In the genomic region with DNA sequence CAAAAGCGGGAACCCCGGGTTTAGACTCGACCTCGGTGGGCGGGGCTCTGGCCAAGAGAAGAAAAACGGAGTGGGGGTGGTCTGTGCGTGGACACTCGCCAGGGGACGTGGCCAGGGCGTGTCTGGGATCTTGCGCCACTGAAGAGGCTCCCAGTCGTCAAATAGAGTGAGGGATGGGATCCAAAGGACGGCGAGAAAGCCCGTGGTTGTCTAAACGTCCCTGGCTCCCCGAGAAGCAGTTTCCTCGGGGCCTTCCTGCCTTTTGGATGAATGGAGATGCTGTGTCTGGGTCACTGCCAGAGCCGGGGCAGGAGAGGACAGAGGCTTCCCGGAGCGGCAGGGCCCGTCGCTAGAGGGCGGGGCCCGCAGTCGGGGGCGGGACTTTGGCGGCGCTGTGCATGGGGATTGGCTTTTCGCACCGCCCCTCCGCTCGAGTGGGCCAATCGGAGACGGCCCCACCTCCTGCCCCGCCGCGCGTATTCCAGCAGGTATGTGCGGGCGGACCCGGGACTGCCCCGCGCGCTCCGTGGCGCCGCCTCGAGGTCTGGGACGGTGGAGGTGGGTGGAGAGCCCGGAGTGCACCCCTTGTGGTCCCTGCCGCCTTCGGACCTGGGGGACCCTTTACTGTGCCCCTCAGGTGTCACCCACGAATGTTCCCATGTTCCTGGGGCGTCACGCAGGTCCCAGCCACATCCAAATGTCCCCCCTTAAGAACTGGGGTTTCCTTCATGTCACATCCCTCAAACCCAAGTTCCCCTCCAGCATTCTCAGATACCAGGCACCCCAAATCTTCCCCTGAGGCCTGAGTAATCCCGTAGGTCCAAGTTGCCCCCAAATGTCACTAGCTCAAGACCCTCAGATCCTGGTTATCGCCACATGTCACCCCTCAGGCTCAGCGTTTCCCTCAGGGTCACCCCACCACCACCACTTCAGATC, we compare ENCODE assay signal across 8 cellular contexts. TPM values are rescaled to one million over a fixed set of nuclear protein-coding genes. Genes with fewer than 3 reads are reported as not detected.
DNase-seq lines count a peak whose midpoint lies in the region; ATAC-seq, FAIRE-seq and TF ChIP-seq lines count a peak whose summit lies in the region.

No MANE protein-coding gene starts in this region.

- H3K27ac ChIP-seq in GM12878 (ENCODE audit: control insufficient read depth, insufficient read depth), result peak overlapping the region; percentile 52
- no peak overlapping the region for H3K27ac ChIP-seq in iPS DF 6.9 (ENCODE audit: low read length)

- H3K9me3 ChIP-seq in GM12878 (replicated peaks; ENCODE audit: control insufficient read depth, insufficient read depth, low read length), result no peaks in the 10 kb centered on the region
- no peaks in the 10 kb centered on the region for H3K9me3 ChIP-seq in iPS DF 6.9 (ENCODE audit: control insufficient read depth, insufficient read depth, low read length)

- ATAC-seq in HG02588 (IDR thresholded peaks at IDR 0.05; ENCODE audit: unreplicated experiment) (peak; percentile 68), GM12878 (peak; percentile 90)

- peak overlapping the region; percentile 81 for H2AFZ ChIP-seq in GM12878 (ENCODE audit: control insufficient read depth, low read depth, low read length)

- DNase-seq in GM12864 (ENCODE audit: low read depth) (peak; percentile 57), NCI-H1436 treated with DMSO at 0.1 percent for 48 hours (lab: John Stamatoyannopoulos, UW) (peak; percentile 27), T1000 (lab: John Stamatoyannopoulos, UW) (peak; percentile 83), GM12878 (ENCODE audit: low read depth, low spot score) (no peak), iPS DF 6.9 (ENCODE audit: low read depth, low spot score) (no peak), skeletal muscle cell (ENCODE audit: low read depth) (peak; percentile 58), cortex of kidney (lab: John Stamatoyannopoulos, UW) (no peak)

- H3K9ac ChIP-seq in GM12878 (ENCODE audit: control insufficient read depth, insufficient read depth, low read length), result peak overlapping the region; percentile 62

- CTCF ChIA-PET in GM12878 (lab: Yijun Ruan, JAX), result interaction anchor here (0.7 to 1.3 kb wide), 6 partner anchors 13 to 282 kb away, joined by 3 to 6 read pairs (median 4); no protein-coding TSS in a partner anchor

- peaks cover 0 to 3% of the 10 kb centered on the region in 2 experiments; a peak in 1 of 4 replicates for H3K36me3 ChIP-seq in GM12878 (ENCODE audit: control insufficient read depth in 2 of 2, insufficient read depth in 2 of 2, low read length in 1 of 2)
- peaks cover 11% of the 10 kb centered on the region; the same call in 1 of the 2 replicates for H3K36me3 ChIP-seq in iPS DF 6.9 (ENCODE audit: control insufficient read depth, insufficient read depth, low read length)

- H3K4me2 ChIP-seq in GM12878 (ENCODE audit: control insufficient read depth, insufficient read depth), result peak overlapping the region; percentile 98

- SMC1A ChIA-PET in GM12878 (lab: Charles Lee; ENCODE audit: uncharacterized antibody, unreplicated experiment), result interaction anchor here (1.2 to 1.3 kb wide), 2 partner anchors 28 to 36 kb away, joined by 3 read pairs; no protein-coding TSS in a partner anchor

- TF ChIP-seq RAD21 in GM12878 (IDR thresholded peaks at IDR 0.05; ENCODE audit: insufficient read depth, low read depth, low read length), result peak; percentile 32; the same call in 1 of the 2 replicates

- no peak for TF ChIP-seq EP300 in GM12878 (IDR thresholded peaks at IDR 0.05; ENCODE audit: borderline replicate concordance in 1 of 2, control insufficient read depth in 1 of 2, low read depth in 2 of 2, low read length in 2 of 2)

- H3K79me2 ChIP-seq in GM12878 (ENCODE audit: control insufficient read depth, insufficient read depth, low read length), result peaks cover 14% of the 10 kb centered on the region

- H3K4me3 ChIP-seq in GM12864 (ENCODE audit: low read depth, low read length) (peak overlapping the region; percentile 59), GM12878 (peak overlapping the region; percentile 63; the same call in 1 of the 2 replicates), iPS DF 6.9 (ENCODE audit: low read length) (peak overlapping the region; percentile 24; the same call in 1 of the 2 replicates), skeletal muscle cell (ENCODE audit: low read depth, low read length) (no peak overlapping the region)

- in situ Hi-C loops in GM12878 (cut with MboI), result no loop called here

- H3K27me3 ChIP-seq in GM12878 (replicated peaks in 1 of 2; ENCODE audit: control insufficient read depth in 2 of 2, insufficient read depth in 2 of 2, low read length in 1 of 2) (no peaks in the 10 kb centered on the region), iPS DF 6.9 (ENCODE audit: control insufficient read depth, insufficient read depth, low read length) (no peaks in the 10 kb centered on the region)

- H4K20me1 ChIP-seq in GM12878 (ENCODE audit: control insufficient read depth, insufficient read depth), result no peaks in the 10 kb centered on the region

- intact Hi-C loops in GM12878 (cut with micrococcal nuclease; ENCODE audit: unreplicated experiment), result no loop called here

- WGBS in GM12878 (ENCODE audit: insufficient coverage, insufficient replicate concordance, low lambda C conversion rate, missing lambda C conversion rate), result 4% methylated on average over 56 of the region's 59 CpGs
- whole genome bisulfite sequencing in iPS DF 6.9 (ENCODE audit: insufficient coverage, insufficient read length), result no CpG with 5 or more reads among the region's 59 CpGs

- RAD21 ChIA-PET in GM12878 (lab: Charles Lee; ENCODE audit: unreplicated experiment), result interaction anchor here (0.7 to 1.3 kb wide), 3 partner anchors 28 to 36 kb away, joined by 3 to 9 read pairs (median 3); no protein-coding TSS in a partner anchor

- peak; percentile 96 for FAIRE-seq in GM12878 (lab: Jason Lieb, UNC)

- peak; percentile 69 for TF ChIP-seq POLR2A in GM12878 (IDR thresholded peaks at IDR 0.05; ENCODE audit: low read depth, low read length)

- H3K4me1 ChIP-seq in GM12878 (ENCODE audit: control insufficient read depth, insufficient read depth, low read length) (peaks cover 32% of the 10 kb centered on the region), iPS DF 6.9 (ENCODE audit: control insufficient read depth, insufficient read depth, low read length) (peaks cover 3% of the 10 kb centered on the region)

- POLR2A ChIA-PET in GM12878 (lab: Charles Lee), result interaction anchor here (4.6 to 5.0 kb wide), 2 partner anchors 13 to 37 kb away, joined by 31 read pairs; a partner anchor contains a TSS

- BruUV-seq in GM12878 (replicated peaks; lab: Mats Ljungman, UMichigan), result no TSS peak

- TF ChIP-seq CTCF in GM12864 (IDR thresholded peaks at IDR 0.05; ENCODE audit: low read depth, low read length, missing control alignments) (peak; percentile 64), GM12878 (IDR thresholded peaks at IDR 0.05 in 2 of 3, conservative IDR thresholded peaks at IDR 0.05 in 1 of 3; ENCODE audit: control insufficient read depth in 2 of 3, extremely low read depth in 1 of 3, insufficient read depth in 1 of 3, low read depth in 3 of 3, low read length in 3 of 3) (peak; percentile 53 to 70 (median 60))

RNA-seq across cellular contexts. Expression of a gene that starts 38.4 kb away (rescaled TPM):
- 12.5 and 13.0 TPM in 2 replicates for total RNA-seq in GM12878 (2013; cell fraction: nucleolus; rRNA removed)
- 3.1 TPM in 2 replicates for total RNA-seq in GM12878 (2014; rRNA removed)
- 1.1 and 1.2 TPM in 2 replicates for total RNA-seq in GM12878 (2014; rRNA removed; fragmentation: Illumina TruSeq; extraction: Trizol)
- total RNA-seq in GM12878 (2021), result 11.1 and 12.2 TPM in 2 replicates
- polyA plus RNA-seq in GM12878 (2011; ENCODE audit: low read depth), result 1.1 TPM
- 0.66 and 1.3 TPM in 2 replicates for polyA plus RNA-seq in GM12878 (2011; rRNA removed)
- 2.6 TPM in 2 replicates for polyA plus RNA-seq in GM12878 (2011; cell fraction: cytosol; rRNA removed)
- 3.2 and 4.0 TPM in 2 replicates for polyA plus RNA-seq in GM12878 (2011; cell fraction: nucleus; rRNA removed)
- 4.9 and 6.1 TPM in 2 replicates for polyA plus RNA-seq in GM12878 (2012)
- polyA plus RNA-seq in GM12878 (2014; fragmentation: Illumina TruSeq; extraction: Trizol), result 1.6 and 2.2 TPM in 2 replicates
- polyA plus RNA-seq in GM12878 (2014; fragmentation: Nextera tagmentation; extraction: Ambion mirVana), result not detected
- 5.1 and 5.6 TPM in 2 replicates for polyA plus RNA-seq in GM12878 (2014; rRNA removed)
- polyA plus RNA-seq in GM12878 (2016; fragmentation: Nextera tagmentation; extraction: Ambion mirVana), result 1 to 10 TPM in 1 of 2 experiments, under 1 TPM in 1; 0.73 to 1.2 TPM
- 1.8 and 5.0 TPM in 2 replicates for polyA minus RNA-seq in GM12878 (2011; rRNA and poly(A)+ RNA removed)
- polyA minus RNA-seq in GM12878 (2011; cell fraction: cytosol; rRNA and poly(A)+ RNA removed), result 3.1 and 3.2 TPM in 2 replicates
- 1.9 and 2.9 TPM in 2 replicates for polyA minus RNA-seq in GM12878 (2011; cell fraction: nucleus; rRNA and poly(A)+ RNA removed)

RNA-seq across cellular contexts. Expression of a gene that starts 43.3 kb away (rescaled TPM):
- 3.9 and 5.7 TPM in 2 replicates for total RNA-seq in GM12878 (2013; cell fraction: nucleolus; rRNA removed)
- total RNA-seq in GM12878 (2014; rRNA removed), result 0.54 and 1.5 TPM in 2 replicates
- total RNA-seq in GM12878 (2014; rRNA removed; fragmentation: Illumina TruSeq; extraction: Trizol), result 1.5 and 1.6 TPM in 2 replicates
- 1.5 and 1.7 TPM in 2 replicates for total RNA-seq in GM12878 (2021)
- not detected for polyA plus RNA-seq in GM12878 (2011; ENCODE audit: low read depth)
- polyA plus RNA-seq in GM12878 (2011; rRNA removed), result 0.24 and 0.69 TPM in 2 replicates
- 1.4 and 1.5 TPM in 2 replicates for polyA plus RNA-seq in GM12878 (2011; cell fraction: cytosol; rRNA removed)
- polyA plus RNA-seq in GM12878 (2011; cell fraction: nucleus; rRNA removed), result 2.5 and 2.7 TPM in 2 replicates
- 0.94 and 1.0 TPM in 2 replicates for polyA plus RNA-seq in GM12878 (2012)
- 1.00 TPM in 1 of 2 replicates, not detected in the other for polyA plus RNA-seq in GM12878 (2014; fragmentation: Illumina TruSeq; extraction: Trizol)
- under 1 TPM; 0.31 to 0.80 TPM for polyA plus RNA-seq in GM12878 (2014; fragmentation: Nextera tagmentation; extraction: Ambion mirVana)
- 0.81 and 2.3 TPM in 2 replicates for polyA plus RNA-seq in GM12878 (2014; rRNA removed)
- polyA plus RNA-seq in GM12878 (2016; fragmentation: Nextera tagmentation; extraction: Ambion mirVana), result under 1 TPM; 0.53 to 0.62 TPM
- 0.82 TPM in 1 of 2 replicates, not detected in the other for polyA minus RNA-seq in GM12878 (2011; rRNA and poly(A)+ RNA removed)
- polyA minus RNA-seq in GM12878 (2011; cell fraction: cytosol; rRNA and poly(A)+ RNA removed), result not detected in 2 replicates
- polyA minus RNA-seq in GM12878 (2011; cell fraction: nucleus; rRNA and poly(A)+ RNA removed), result 1.6 TPM in 1 of 2 replicates, not detected in the other

RNA-seq across cellular contexts. Expression of a gene that starts 59.3 kb away (rescaled TPM):
- 15.6 and 16.0 TPM in 2 replicates for total RNA-seq in GM12878 (2013; cell fraction: nucleolus; rRNA removed)
- total RNA-seq in GM12878 (2014; rRNA removed) (183 and 198 TPM in 2 replicates), GM12878 (2014; rRNA removed; fragmentation: Illumina TruSeq; extraction: Trizol) (120 and 138 TPM in 2 replicates), GM12878 (2021) (109 and 115 TPM in 2 replicates)
- polyA plus RNA-seq in GM12878 (2011; ENCODE audit: low read depth), result 219 TPM
- polyA plus RNA-seq in GM12878 (2011; rRNA removed) (99.9 and 186 TPM in 2 replicates), GM12878 (2014; fragmentation: Illumina TruSeq; extraction: Trizol) (38.4 and 171 TPM in 2 replicates), GM12878 (2014; fragmentation: Nextera tagmentation; extraction: Ambion mirVana) (100 to 1,000 TPM; 392 to 449 TPM), GM12878 (2014; rRNA removed) (250 and 253 TPM in 2 replicates), GM12878 (2016; fragmentation: Nextera tagmentation; extraction: Ambion mirVana) (100 to 1,000 TPM; 266 to 268 TPM)
- polyA plus RNA-seq in GM12878 (2011; cell fraction: cytosol; rRNA removed), result 225 and 239 TPM in 2 replicates
- 81.5 and 116 TPM in 2 replicates for polyA plus RNA-seq in GM12878 (2011; cell fraction: nucleus; rRNA removed)
- 194 and 199 TPM in 2 replicates for polyA plus RNA-seq in GM12878 (2012)
- 35.0 and 80.3 TPM in 2 replicates for polyA minus RNA-seq in GM12878 (2011; rRNA and poly(A)+ RNA removed)
- 41.4 and 51.9 TPM in 2 replicates for polyA minus RNA-seq in GM12878 (2011; cell fraction: cytosol; rRNA and poly(A)+ RNA removed)
- polyA minus RNA-seq in GM12878 (2011; cell fraction: nucleus; rRNA and poly(A)+ RNA removed), result 9.3 and 19.9 TPM in 2 replicates

Comparison
In these comparisons a context has a peak if more than half of its experiments do, and no peak if none do; other contexts are left out.
1. DNase-seq: peak in GM12864 (single experiment), NCI-H1436 treated with DMSO at 0.1 percent for 48 hours (single experiment), T1000 (single experiment) and skeletal muscle cell (single experiment); none in GM12878 (single experiment), iPS DF 6.9 (single experiment) and cortex of kidney (single experiment).